ENCODE assay signal across 10 cellular contexts in the genomic region with DNA sequence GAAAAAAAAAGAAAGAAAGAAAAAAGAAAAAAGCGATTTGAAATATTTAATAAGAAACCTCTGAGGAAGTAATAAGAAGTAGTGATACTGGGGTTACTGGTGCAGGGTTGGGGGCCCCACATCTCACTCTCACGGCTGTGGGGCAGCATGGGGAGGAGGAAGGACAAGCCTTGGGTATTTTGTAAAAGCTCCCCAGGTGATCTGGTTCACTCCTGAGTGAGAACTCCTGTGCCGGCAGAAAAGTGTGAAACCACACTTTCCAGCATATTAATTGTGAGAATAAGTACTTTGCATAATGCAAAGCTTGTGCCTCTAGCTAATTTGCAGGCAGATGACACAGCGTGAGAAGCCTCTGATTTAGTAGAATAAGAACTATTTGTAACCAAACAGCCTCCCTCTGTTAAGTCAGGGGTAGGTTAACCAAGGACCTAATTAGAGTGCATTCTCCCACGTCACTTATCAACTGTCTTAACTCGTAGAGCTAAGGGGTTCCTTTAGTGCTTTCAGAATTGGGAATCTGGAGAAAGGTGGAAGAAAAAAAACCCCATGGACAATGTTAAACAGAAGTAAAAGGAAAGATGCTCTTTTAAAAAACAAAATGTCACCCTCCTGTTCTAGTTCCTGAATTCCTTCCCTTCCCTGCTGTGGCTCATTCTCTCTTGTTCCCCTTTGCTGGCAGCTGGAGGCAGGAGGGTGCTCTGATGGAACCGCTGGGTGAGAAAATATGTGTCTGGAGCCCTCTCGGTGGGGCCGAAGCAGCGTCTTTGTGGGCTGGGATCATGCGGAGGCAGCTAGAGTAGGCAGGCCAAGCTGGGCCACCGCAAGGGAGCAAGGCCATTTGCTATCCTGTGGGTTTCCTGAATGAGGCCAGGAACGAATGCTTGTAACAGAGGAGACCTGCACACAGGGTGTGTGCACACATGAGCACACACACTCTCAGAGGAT.
DNase-seq lines count a peak whose midpoint lies in the region; ATAC-seq lines count a peak whose summit lies in the region.
"Had no signal": no experiment of that assay in that cellular context is flagged by ENCODE, and none has a peak within 500 bp of the region (broad histone marks: within the 10 kb centered on the region; RNA-seq: fewer than 3 reads in every experiment).

No MANE protein-coding gene starts in this region.

- H3K36me3 ChIP-seq in mesendoderm (ENCODE audit: control insufficient read depth, insufficient read depth, low read length) (no peaks in the 10 kb centered on the region), HAP-1 (replicated peaks) (no peaks in the 10 kb centered on the region)
- H3K36me3 ChIP-seq: neutrophil had no signal

- H3K27me3 ChIP-seq in mesendoderm (ENCODE audit: insufficient read depth, low read length, poor library complexity) (no peaks in the 10 kb centered on the region), HAP-1 (ENCODE audit: low read depth) (no peaks in the 10 kb centered on the region)
- H3K27me3 ChIP-seq: BLaER1 had no signal

- no peak overlapping the region for H2BK120ac ChIP-seq in mesendoderm (ENCODE audit: low read depth, low read length)

- H4K5ac ChIP-seq in mesendoderm (ENCODE audit: low read length) = no peak overlapping the region

- H3K4ac ChIP-seq in mesendoderm (ENCODE audit: low read depth, low read length) = no peak overlapping the region

- no peak overlapping the region for H4K8ac ChIP-seq in mesendoderm (ENCODE audit: low read depth, low read length)

- H3K79me2 ChIP-seq in mesendoderm (ENCODE audit: control insufficient read depth, insufficient read depth, low read length) = peaks cover 2% of the 10 kb centered on the region

- DNase-seq in left cardiac atrium (no peak), Right ventricle myocardium inferior (ENCODE audit: missing footprints) (no peak), mesendoderm (peak; percentile 61), sciatic nerve (ENCODE audit: low spot score) (no peak), HAP-1 (ENCODE audit: low spot score in 2 of 2) (no peak), SKM-1 treated with dmso at 0.1 percent for 144 hours (lab: John Stamatoyannopoulos, UW; ENCODE audit: unreplicated experiment) (no peak)
- peak; percentile 73 for DNase-seq in activated T-cell treated with anti-CD3 and anti-CD28 coated beads, Interleukin-2, amount 50 U/mL, for 24 hours

- H3K9ac ChIP-seq in mesendoderm (ENCODE audit: low read length) = no peak overlapping the region
- H3K9ac ChIP-seq: BLaER1 had no signal

- no peaks in the 10 kb centered on the region for H3K9me3 ChIP-seq in HAP-1
- H3K9me3 ChIP-seq: BLaER1, neutrophil had no signal

- WGBS in mesendoderm (ENCODE audit: extremely low coverage, insufficient coverage, low lambda C conversion rate) = 100% methylated on average over 1 of the region's 13 CpGs

- H3K79me1 ChIP-seq in mesendoderm (ENCODE audit: low read length) = peaks cover under 1% of the 10 kb centered on the region

- intact Hi-C loops in left cardiac atrium (cut with DNase I) (no loop called here), Right ventricle myocardium inferior (cut with DNase I) (no loop called here), sciatic nerve (cut with DNase I) (no loop called here)

- ATAC-seq in left cardiac atrium = peak; percentile 19 to 39
- no peak for ATAC-seq in Right ventricle myocardium inferior
- ATAC-seq in HG03442 (IDR thresholded peaks at IDR 0.05; ENCODE audit: unreplicated experiment) = peak; percentile 83
- no peak for ATAC-seq in sciatic nerve

- peaks cover 19% of the 10 kb centered on the region for H3K4me1 ChIP-seq in mesendoderm (ENCODE audit: control insufficient read depth, low read depth, low read length)
- no peaks in the 10 kb centered on the region for H3K4me1 ChIP-seq in HAP-1

- in situ Hi-C loops in HAP-1 (cut with MboI; ENCODE audit: low sequenced_read_pairs) = no loop called here

- no peaks in the 10 kb centered on the region for H3K27me3 Mint-ChIP-seq in activated T-cell treated with anti-CD3 and anti-CD28 coated beads, Interleukin-2, amount 50 U/mL, for 24 hours

- H3K4me3 ChIP-seq in mesendoderm (ENCODE audit: low read length) (no peak overlapping the region), HAP-1 (no peak overlapping the region)
- H3K4me3 ChIP-seq: BLaER1 had no signal

- peak overlapping the region; percentile 61 for H3K27ac ChIP-seq in mesendoderm (ENCODE audit: low read depth, low read length)
- H3K27ac ChIP-seq: BLaER1, neutrophil had no signal

- H3K4me1 Mint-ChIP-seq in activated T-cell treated with anti-CD3 and anti-CD28 coated beads, Interleukin-2, amount 50 U/mL, for 24 hours (ENCODE audit: low read depth) = peaks cover 98% of the 10 kb centered on the region

- peak overlapping the region; percentile 54 for H3K56ac ChIP-seq in mesendoderm (ENCODE audit: low read length)

- peak overlapping the region; percentile 71 for H3K4me3 Mint-ChIP-seq in activated T-cell treated with anti-CD3 and anti-CD28 coated beads, Interleukin-2, amount 50 U/mL, for 24 hours

- H3K23ac ChIP-seq in mesendoderm (ENCODE audit: low read length) = no peak overlapping the region

- peaks cover 98% of the 10 kb centered on the region for H3K36me3 Mint-ChIP-seq in activated T-cell treated with anti-CD3 and anti-CD28 coated beads, Interleukin-2, amount 50 U/mL, for 24 hours (ENCODE audit: low read depth)

- H2BK5ac ChIP-seq in mesendoderm (ENCODE audit: low read length) = no peak overlapping the region

- no peaks in the 10 kb centered on the region for H3K9me3 Mint-ChIP-seq in activated T-cell treated with anti-CD3 and anti-CD28 coated beads, Interleukin-2, amount 50 U/mL, for 24 hours

- H2AK5ac ChIP-seq in mesendoderm (ENCODE audit: low read length) = no peak overlapping the region

- H3K27ac Mint-ChIP-seq in activated T-cell treated with anti-CD3 and anti-CD28 coated beads, Interleukin-2, amount 50 U/mL, for 24 hours = peak overlapping the region; percentile 99

- H2BK15ac ChIP-seq in mesendoderm (replicated peaks; ENCODE audit: low read depth) = no peak overlapping the region

- H3K4me2 ChIP-seq in mesendoderm (ENCODE audit: low read length) = peak overlapping the region; percentile 2
- H3K4me2 ChIP-seq: BLaER1 had no signal

- H3K18ac ChIP-seq in mesendoderm (ENCODE audit: low read length) = no peak overlapping the region

Comparison
In these comparisons a context has a peak if more than half of its experiments do, and no peak if none do; other contexts are left out.
1. ATAC-seq: peak in left cardiac atrium (2 of 2) and HG03442 (single experiment); none in Right ventricle myocardium inferior (single experiment) and sciatic nerve (single experiment).
2. DNase-seq: peak in activated T-cell treated with anti-CD3 and anti-CD28 coated beads, Interleukin-2, amount 50 U/mL, for 24 hours (single experiment) and mesendoderm (single experiment); none in left cardiac atrium (single experiment), Right ventricle myocardium inferior (single experiment), sciatic nerve (single experiment), HAP-1 (0 of 2) and SKM-1 treated with dmso at 0.1 percent for 144 hours (single experiment).